10 cellular contexts compared by ENCODE assay signal in the genomic region with DNA sequence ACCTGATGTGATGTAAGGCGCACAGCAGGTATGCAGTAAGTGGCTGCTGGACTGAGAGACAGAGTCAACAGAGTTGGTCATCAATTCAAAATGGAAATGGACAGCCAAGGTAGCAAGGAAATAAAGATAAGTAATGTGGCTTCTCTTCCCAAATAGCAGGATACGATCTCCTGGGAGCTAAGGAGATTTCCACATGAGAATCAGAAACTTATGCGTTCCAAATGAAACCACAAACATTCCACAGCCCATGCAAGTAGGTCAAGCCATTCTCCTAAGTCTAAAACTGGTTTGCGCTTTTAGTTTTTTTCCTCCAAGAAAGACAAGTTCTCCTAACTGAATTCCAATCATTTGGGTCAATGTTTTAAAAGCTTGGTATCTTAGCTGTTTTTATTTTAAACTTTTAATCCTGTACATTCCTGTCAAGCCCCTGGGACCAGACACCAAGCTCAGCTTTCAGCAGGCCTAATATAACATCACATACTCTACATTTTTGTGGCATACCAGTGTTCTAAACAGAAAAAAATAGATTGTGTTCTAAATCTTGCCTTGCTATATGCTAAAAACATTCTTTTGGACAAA.
DNase-seq lines count a peak whose midpoint lies in the region; ATAC-seq and TF ChIP-seq lines count a peak whose summit lies in the region.
"Had no signal": no experiment of that assay in that cellular context is flagged by ENCODE, and none has a peak within 500 bp of the region (broad histone marks: within the 10 kb centered on the region; RNA-seq: fewer than 3 reads in every experiment).

No MANE protein-coding gene starts in this region.

- peaks cover 18 to 29% (median 22%) of the 10 kb centered on the region in 5 experiments for H3K9me3 Mint-ChIP-seq in brain
- no peaks in the 10 kb centered on the region for H3K9me3 Mint-ChIP-seq in activated CD8-positive, alpha-beta memory T cell treated with anti-CD3 and anti-CD28 coated beads, Interleukin-2, amount 10 ng/mL, durations not matched to agents 7 days and 5 days (ENCODE audit: low read depth)

- H3K4me1 ChIP-seq in tibial nerve = peaks cover 0 to 25% (median 0%) of the 10 kb centered on the region in 4 donors

- ATAC-seq in HG03097 (IDR thresholded peaks at IDR 0.05; ENCODE audit: low FRiP score, unreplicated experiment) (no peak), HG02981 (IDR thresholded peaks at IDR 0.05; ENCODE audit: unreplicated experiment) (no peak)
- ATAC-seq in activated CD8-positive, alpha-beta memory T cell treated with anti-CD3 and anti-CD28 coated beads, Interleukin-2, amount 10 ng/mL, durations not matched to agents 7 days and 5 days = no peak

- H3K9me3 ChIP-seq in tibial nerve = peaks cover 0 to 23% (median 10%) of the 10 kb centered on the region in 4 donors

- H3K4me1 Mint-ChIP-seq in brain = peaks cover 34% of the 10 kb centered on the region
- H3K4me1 Mint-ChIP-seq in activated CD8-positive, alpha-beta memory T cell treated with anti-CD3 and anti-CD28 coated beads, Interleukin-2, amount 10 ng/mL, durations not matched to agents 7 days and 5 days = peaks cover 6% of the 10 kb centered on the region

- H3K4me3 ChIP-seq in tibial nerve = no peak overlapping the region
- H3K4me3 ChIP-seq: heart right ventricle had no signal

- no peak overlapping the region for H3K4me3 Mint-ChIP-seq in brain
- no peak overlapping the region for H3K4me3 Mint-ChIP-seq in activated CD8-positive, alpha-beta memory T cell treated with anti-CD3 and anti-CD28 coated beads, Interleukin-2, amount 10 ng/mL, durations not matched to agents 7 days and 5 days

- peaks cover 0 to 45% (median 0%) of the 10 kb centered on the region in 3 donors for H3K36me3 ChIP-seq in tibial nerve

- DNase-seq in HS-5 (ENCODE audit: low read depth) = peak; percentile 92
- peak; percentile 26 for DNase-seq in left kidney (ENCODE audit: low read depth, low spot score)
- DNase-seq in tibial nerve (ENCODE audit: low spot score in 2 of 2) = no peak
- no peak for DNase-seq in NCI-H1694 treated with DMSO at 0.1 percent for 48 hours (lab: John Stamatoyannopoulos, UW)
- no peak for DNase-seq in activated CD8-positive, alpha-beta memory T cell treated with anti-CD3 and anti-CD28 coated beads, Interleukin-2, amount 10 ng/mL, durations not matched to agents 7 days and 5 days
- DNase-seq: activated T-cell treated with anti-CD3 and anti-CD28 coated beads for 4 hours, heart right ventricle had no signal

- CTCF ChIA-PET in activated CD8-positive, alpha-beta memory T cell treated with anti-CD3 and anti-CD28 coated beads, Interleukin-2, amount 10 ng/mL, durations not matched to agents 7 days and 5 days (lab: Charles Lee) = interaction anchor here (0.9 to 1.1 kb wide), 2 partner anchors 26 to 171 kb away, joined by 3 to 7 read pairs; no protein-coding TSS in a partner anchor

- TF ChIP-seq CTCF in brain (conservative IDR thresholded peaks at IDR 0.05) = no peak
- no peak for TF ChIP-seq CTCF in tibial nerve (IDR thresholded peaks at IDR 0.05)

- no peaks in the 10 kb centered on the region for H3K27me3 ChIP-seq in tibial nerve
- H3K27me3 ChIP-seq: heart right ventricle had no signal

- TF ChIP-seq EP300 in tibial nerve (IDR thresholded peaks at IDR 0.05) = peak in 1 of 2 donors; percentile 51

- peak overlapping the region in 4 of 5 experiments; percentile 15 to 52 (median 27) for H3K27ac Mint-ChIP-seq in brain
- no peak overlapping the region for H3K27ac Mint-ChIP-seq in activated CD8-positive, alpha-beta memory T cell treated with anti-CD3 and anti-CD28 coated beads, Interleukin-2, amount 10 ng/mL, durations not matched to agents 7 days and 5 days

- 50 to 55% methylated on average over 4 of the region's 4 CpGs for WGBS in tibial nerve, 2 donors

- no peak for TF ChIP-seq POLR2A in tibial nerve (IDR thresholded peaks at IDR 0.05)

- H3K36me3 Mint-ChIP-seq in brain = peaks cover 51% of the 10 kb centered on the region
- peaks cover 23% of the 10 kb centered on the region for H3K36me3 Mint-ChIP-seq in activated CD8-positive, alpha-beta memory T cell treated with anti-CD3 and anti-CD28 coated beads, Interleukin-2, amount 10 ng/mL, durations not matched to agents 7 days and 5 days

- H3K27me3 Mint-ChIP-seq in brain = no peaks in the 10 kb centered on the region
- H3K27me3 Mint-ChIP-seq in activated CD8-positive, alpha-beta memory T cell treated with anti-CD3 and anti-CD28 coated beads, Interleukin-2, amount 10 ng/mL, durations not matched to agents 7 days and 5 days = no peaks in the 10 kb centered on the region

- H3K27ac ChIP-seq in tibial nerve = peak overlapping the region in 3 of 4 donors; percentile 34 to 70 (median 59)

Comparison
In these comparisons a context has a peak if more than half of its experiments do, and no peak if none do; other contexts are left out.
1. DNase-seq: peak in HS-5 (single experiment) and left kidney (single experiment); none in tibial nerve (0 of 2), NCI-H1694 treated with DMSO at 0.1 percent for 48 hours (single experiment) and activated CD8-positive, alpha-beta memory T cell treated with anti-CD3 and anti-CD28 coated beads, Interleukin-2, amount 10 ng/mL, durations not matched to agents 7 days and 5 days (single experiment).